Comparison of ENCODE assay signal across 9 cellular contexts in genomic region chr11:94400839-94401772, GRCh38. TPM values are rescaled to one million over a fixed set of nuclear protein-coding genes. Genes with fewer than 3 reads are reported as not detected.
DNase-seq lines count a peak whose midpoint lies in the region; ATAC-seq lines count a peak whose summit lies in the region.
"Had no signal": no experiment of that assay in that cellular context is flagged by ENCODE, and none has a peak within 500 bp of the region (broad histone marks: within the 10 kb centered on the region; RNA-seq: fewer than 3 reads in every experiment).

Gene GPR83 (minus strand): TSS chr11:94401419. CDS start chr11:94401247, 172 bp downstream.

- no peak within 1 kb of the TSS for H3K27ac ChIP-seq in iPS-18a (ENCODE audit: low read length)

- H3K27ac Mint-ChIP-seq in activated T-helper 2 cell treated with anti-CD3 and anti-CD28 coated beads, Interferon-gamma antibody, Interleukin-2, Interleukin-4, amounts not matched to agents 10 μg/mL and 5 μg/mL and 100 μg/mL, durations not matched to agents 14 hours and 24 hours and 36 hours, result no peak within 1 kb of the TSS
- H3K27ac Mint-ChIP-seq in stimulated activated effector memory CD8-positive, alpha-beta T cell treated with anti-CD3 and anti-CD28 coated beads, Interleukin-12 subunit alpha, Interleukin-12 subunit beta, amount 100 ng/mL, for 72 hours, result no peak within 1 kb of the TSS
- H3K27ac Mint-ChIP-seq: activated naive CD4-positive, alpha-beta T cell treated with anti-CD3 and anti-CD28 coated beads, Interleukin-2, amount 50 U/mL, for 24 hours had no signal

- peak within 1 kb of the TSS; percentile 22 for H3K4me3 Mint-ChIP-seq in activated T-helper 2 cell treated with anti-CD3 and anti-CD28 coated beads, Interferon-gamma antibody, Interleukin-2, Interleukin-4, amounts not matched to agents 10 μg/mL and 5 μg/mL and 100 μg/mL, durations not matched to agents 14 hours and 24 hours and 36 hours (ENCODE audit: low read depth)
- H3K4me3 Mint-ChIP-seq in stimulated activated effector memory CD8-positive, alpha-beta T cell treated with anti-CD3 and anti-CD28 coated beads, Interleukin-12 subunit alpha, Interleukin-12 subunit beta, amount 100 ng/mL, for 72 hours, result peak within 1 kb of the TSS; percentile 0
- H3K4me3 Mint-ChIP-seq: activated naive CD4-positive, alpha-beta T cell treated with anti-CD3 and anti-CD28 coated beads, Interleukin-2, amount 50 U/mL, for 24 hours had no signal

- intact Hi-C loops in activated T-helper 2 cell treated with anti-CD3 and anti-CD28 coated beads, Interferon-gamma antibody, Interleukin-2, Interleukin-4, amounts not matched to agents 10 μg/mL and 5 μg/mL and 100 μg/mL, durations not matched to agents 14 hours and 24 hours and 36 hours (cut with micrococcal nuclease), result no loop called here

- H3K4me3 ChIP-seq in iPS-18a (ENCODE audit: low read length), result peak within 1 kb of the TSS; percentile 63

- H3K27me3 ChIP-seq in iPS-18a (ENCODE audit: control insufficient read depth, insufficient read depth, low read length), result peaks cover 40% of the 10 kb centered on the region

- no peaks in the 10 kb centered on the region for H3K9me3 ChIP-seq in iPS-18a (ENCODE audit: control insufficient read depth, low read depth, low read length)

- DNase-seq in DMS53 (lab: John Stamatoyannopoulos, UW) (peak; percentile 63), DMS53 treated with DMSO at 0.1 percent for 48 hours (lab: John Stamatoyannopoulos, UW; ENCODE audit: unreplicated experiment) (no peak), T1000 (lab: John Stamatoyannopoulos, UW) (no peak)
- no peak for DNase-seq in activated T-helper 2 cell treated with anti-CD3 and anti-CD28 coated beads, Interferon-gamma antibody, Interleukin-2, Interleukin-4, amounts not matched to agents 10 μg/mL and 5 μg/mL and 100 μg/mL, durations not matched to agents 14 hours and 24 hours and 36 hours (ENCODE audit: low spot score)
- DNase-seq in stimulated activated effector memory CD8-positive, alpha-beta T cell treated with anti-CD3 and anti-CD28 coated beads, Interleukin-12 subunit alpha, Interleukin-12 subunit beta, amount 100 ng/mL, for 72 hours (ENCODE audit: low spot score in 2 of 2), result no peak
- no peak for DNase-seq in stimulated activated CD4-positive, alpha-beta T cell treated with anti-CD3 and anti-CD28 coated beads, Interleukin-1b, Interleukin-23, amount 100 ng/mL, for 48 hours

- no peaks in the 10 kb centered on the region for H3K36me3 Mint-ChIP-seq in activated T-helper 2 cell treated with anti-CD3 and anti-CD28 coated beads, Interferon-gamma antibody, Interleukin-2, Interleukin-4, amounts not matched to agents 10 μg/mL and 5 μg/mL and 100 μg/mL, durations not matched to agents 14 hours and 24 hours and 36 hours (ENCODE audit: low read depth)
- no peaks in the 10 kb centered on the region for H3K36me3 Mint-ChIP-seq in stimulated activated effector memory CD8-positive, alpha-beta T cell treated with anti-CD3 and anti-CD28 coated beads, Interleukin-12 subunit alpha, Interleukin-12 subunit beta, amount 100 ng/mL, for 72 hours

- H3K36me3 ChIP-seq in iPS-18a (ENCODE audit: control insufficient read depth, low read depth, low read length), result no peaks in the 10 kb centered on the region

- H3K9me3 Mint-ChIP-seq in activated T-helper 2 cell treated with anti-CD3 and anti-CD28 coated beads, Interferon-gamma antibody, Interleukin-2, Interleukin-4, amounts not matched to agents 10 μg/mL and 5 μg/mL and 100 μg/mL, durations not matched to agents 14 hours and 24 hours and 36 hours, result no peaks in the 10 kb centered on the region
- peaks cover 9% of the 10 kb centered on the region for H3K9me3 Mint-ChIP-seq in stimulated activated effector memory CD8-positive, alpha-beta T cell treated with anti-CD3 and anti-CD28 coated beads, Interleukin-12 subunit alpha, Interleukin-12 subunit beta, amount 100 ng/mL, for 72 hours

- H3K4me1 ChIP-seq in iPS-18a (ENCODE audit: control insufficient read depth, low read depth, low read length), result no peaks in the 10 kb centered on the region

- peaks cover 44% of the 10 kb centered on the region for H3K27me3 Mint-ChIP-seq in activated T-helper 2 cell treated with anti-CD3 and anti-CD28 coated beads, Interferon-gamma antibody, Interleukin-2, Interleukin-4, amounts not matched to agents 10 μg/mL and 5 μg/mL and 100 μg/mL, durations not matched to agents 14 hours and 24 hours and 36 hours (ENCODE audit: low read depth)

- no peak within 1 kb of the TSS for H3K9ac ChIP-seq in iPS-18a (ENCODE audit: low read length)

- H3K4me1 Mint-ChIP-seq in activated T-helper 2 cell treated with anti-CD3 and anti-CD28 coated beads, Interferon-gamma antibody, Interleukin-2, Interleukin-4, amounts not matched to agents 10 μg/mL and 5 μg/mL and 100 μg/mL, durations not matched to agents 14 hours and 24 hours and 36 hours (ENCODE audit: low read depth), result peaks cover 3% of the 10 kb centered on the region
- peaks cover 11% of the 10 kb centered on the region for H3K4me1 Mint-ChIP-seq in stimulated activated effector memory CD8-positive, alpha-beta T cell treated with anti-CD3 and anti-CD28 coated beads, Interleukin-12 subunit alpha, Interleukin-12 subunit beta, amount 100 ng/mL, for 72 hours

- peak; percentile 5 for ATAC-seq in stimulated activated effector memory CD8-positive, alpha-beta T cell treated with anti-CD3 and anti-CD28 coated beads, Interleukin-12 subunit alpha, Interleukin-12 subunit beta, amount 100 ng/mL, for 72 hours
- ATAC-seq in GM18511 (IDR thresholded peaks at IDR 0.05; ENCODE audit: unreplicated experiment), result no peak

RNA-seq across cellular contexts. Expression of gene GPR83, which starts in this region (rescaled TPM):
- total RNA-seq in activated T-helper 2 cell treated with anti-CD3 and anti-CD28 coated beads, Interferon-gamma antibody, Interleukin-2, Interleukin-4, amounts not matched to agents 10 μg/mL and 5 μg/mL and 100 μg/mL, durations not matched to agents 14 hours and 24 hours and 36 hours, result 0.05 TPM in 1 of 2 replicates, not detected in the other
